In the genomic region with DNA sequence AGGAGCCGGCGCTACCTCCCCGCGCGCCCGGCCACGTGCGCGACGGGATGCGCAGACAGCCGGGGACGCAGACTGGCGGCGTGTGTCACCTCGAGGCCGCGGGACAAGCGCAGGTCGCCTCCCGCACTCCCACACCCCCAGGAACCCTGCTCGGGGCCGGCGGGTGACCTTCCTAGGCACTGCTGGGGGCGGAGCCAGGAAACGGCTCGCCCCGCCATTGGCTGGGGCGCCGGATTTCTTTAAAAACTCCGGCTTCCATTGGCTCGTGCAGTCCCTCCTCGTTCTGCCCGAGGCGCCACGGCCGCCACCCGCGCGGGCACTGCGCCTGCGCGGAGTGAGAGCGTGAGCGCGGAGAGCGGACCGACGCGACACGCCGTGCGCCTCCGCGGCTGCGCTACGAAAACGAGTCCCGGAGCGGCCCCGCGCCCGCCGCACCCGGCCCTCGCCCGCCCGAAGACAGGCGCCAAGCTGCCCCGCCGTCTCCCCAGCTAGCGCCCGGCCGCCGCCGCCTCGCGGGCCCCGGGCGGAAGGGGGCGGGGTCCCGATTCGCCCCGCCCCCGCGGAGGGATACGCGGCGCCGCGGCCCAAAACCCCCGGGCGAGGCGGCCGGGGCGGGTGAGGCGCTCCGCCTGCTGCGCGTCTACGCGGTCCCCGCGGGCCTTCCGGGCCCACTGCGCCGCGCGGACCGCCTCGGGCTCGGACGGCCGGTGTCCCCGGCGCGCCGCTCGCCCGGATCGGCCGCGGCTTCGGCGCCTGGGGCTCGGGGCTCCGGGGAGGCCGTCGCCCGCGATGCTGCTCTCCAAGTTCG, we compare ENCODE assay signal across 8 cellular contexts. TPM values are rescaled to one million over a fixed set of nuclear protein-coding genes. Genes with fewer than 3 reads are reported as not detected.
A peak's percentile ranks its signal among the peaks of the same experiment; 100 is the strongest.
DNase-seq lines count a peak whose midpoint lies in the region; ATAC-seq and TF ChIP-seq lines count a peak whose summit lies in the region.

A gene (plus strand): TSS at position 614 of the 808 bp plus-strand sequence. CDS start 176 bp downstream, at position 790.

- H3K27ac ChIP-seq in mucosa of rectum (ENCODE audit: low read depth in 2 of 2, low read length in 2 of 2): peak within 1 kb of the TSS; percentile 94 to 97

- DNase-seq in DMS53 (lab: John Stamatoyannopoulos, UW) (peak; percentile 97), erythroblast (lab: John Stamatoyannopoulos, UW) (peak; percentile 98)
- peak; percentile 96 for DNase-seq in Jurkat, Clone E6-1 (ENCODE audit: low read depth, low spot score)
- peak; percentile 94 for DNase-seq in activated T-cell treated with anti-CD3 and anti-CD28 coated beads, Interleukin-2, amount 50 U/mL, for 24 hours
- peak; percentile 79 to 93 for DNase-seq in stimulated activated CD8-positive, alpha-beta memory T cell treated with anti-CD3 and anti-CD28 coated beads, Interleukin-4, amount 100 ng/mL, for 4 hours (ENCODE audit: low read depth in 2 of 2, low spot score in 1 of 2)

- peak within 1 kb of the TSS; percentile 93 for H3K4me3 Mint-ChIP-seq in activated T-cell treated with anti-CD3 and anti-CD28 coated beads, Interleukin-2, amount 50 U/mL, for 24 hours

- peak within 1 kb of the TSS; percentile 96 for H3K27ac Mint-ChIP-seq in activated T-cell treated with anti-CD3 and anti-CD28 coated beads, Interleukin-2, amount 50 U/mL, for 24 hours

- TF ChIP-seq POLR2A in erythroblast (IDR thresholded peaks at IDR 0.05; ENCODE audit: low read length): peak; percentile 84

- peaks cover 38% of the 10 kb centered on the region for H3K36me3 Mint-ChIP-seq in activated T-cell treated with anti-CD3 and anti-CD28 coated beads, Interleukin-2, amount 50 U/mL, for 24 hours (ENCODE audit: low read depth)

- peak within 1 kb of the TSS; percentile 88 to 92 for H3K9ac ChIP-seq in mucosa of rectum (ENCODE audit: low read depth in 1 of 2, low read length in 2 of 2)

- H3K36me3 ChIP-seq in mucosa of rectum (ENCODE audit: control insufficient read depth in 2 of 2, insufficient read depth in 2 of 2, low read length in 2 of 2): peaks cover 21 to 26% of the 10 kb centered on the region in 2 donors

- H3K4me1 Mint-ChIP-seq in activated T-cell treated with anti-CD3 and anti-CD28 coated beads, Interleukin-2, amount 50 U/mL, for 24 hours (ENCODE audit: low read depth): peaks cover 36% of the 10 kb centered on the region

- peak; percentile 50 for ATAC-seq in GM21619 (IDR thresholded peaks at IDR 0.05; ENCODE audit: unreplicated experiment)

- H3K27me3 Mint-ChIP-seq in activated T-cell treated with anti-CD3 and anti-CD28 coated beads, Interleukin-2, amount 50 U/mL, for 24 hours: no peaks in the 10 kb centered on the region

- H3K9me3 Mint-ChIP-seq in activated T-cell treated with anti-CD3 and anti-CD28 coated beads, Interleukin-2, amount 50 U/mL, for 24 hours: no peaks in the 10 kb centered on the region

- H3K4me3 ChIP-seq in Jurkat, Clone E6-1 (ENCODE audit: low read length): peak within 1 kb of the TSS; percentile 62
- H3K4me3 ChIP-seq in mucosa of rectum (ENCODE audit: low read length in 2 of 2): peak within 1 kb of the TSS; percentile 85 to 95

- no peaks in the 10 kb centered on the region for H3K9me3 ChIP-seq in mucosa of rectum (ENCODE audit: control insufficient read depth in 2 of 2, low read length in 2 of 2)

- peaks cover 30 to 39% of the 10 kb centered on the region in 2 donors for H3K4me1 ChIP-seq in mucosa of rectum (ENCODE audit: control insufficient read depth in 2 of 2, insufficient read depth in 2 of 2, low read length in 2 of 2)

- H3K27me3 ChIP-seq in mucosa of rectum (ENCODE audit: control insufficient read depth in 2 of 2, insufficient read depth in 2 of 2, low read length in 2 of 2): no peaks in the 10 kb centered on the region

TF ChIP-seq in PFSK-1, 5 proteins besides CTCF, POLR2A, EP300 and RAD21:
- TF ChIP-seq, protein P1, sequence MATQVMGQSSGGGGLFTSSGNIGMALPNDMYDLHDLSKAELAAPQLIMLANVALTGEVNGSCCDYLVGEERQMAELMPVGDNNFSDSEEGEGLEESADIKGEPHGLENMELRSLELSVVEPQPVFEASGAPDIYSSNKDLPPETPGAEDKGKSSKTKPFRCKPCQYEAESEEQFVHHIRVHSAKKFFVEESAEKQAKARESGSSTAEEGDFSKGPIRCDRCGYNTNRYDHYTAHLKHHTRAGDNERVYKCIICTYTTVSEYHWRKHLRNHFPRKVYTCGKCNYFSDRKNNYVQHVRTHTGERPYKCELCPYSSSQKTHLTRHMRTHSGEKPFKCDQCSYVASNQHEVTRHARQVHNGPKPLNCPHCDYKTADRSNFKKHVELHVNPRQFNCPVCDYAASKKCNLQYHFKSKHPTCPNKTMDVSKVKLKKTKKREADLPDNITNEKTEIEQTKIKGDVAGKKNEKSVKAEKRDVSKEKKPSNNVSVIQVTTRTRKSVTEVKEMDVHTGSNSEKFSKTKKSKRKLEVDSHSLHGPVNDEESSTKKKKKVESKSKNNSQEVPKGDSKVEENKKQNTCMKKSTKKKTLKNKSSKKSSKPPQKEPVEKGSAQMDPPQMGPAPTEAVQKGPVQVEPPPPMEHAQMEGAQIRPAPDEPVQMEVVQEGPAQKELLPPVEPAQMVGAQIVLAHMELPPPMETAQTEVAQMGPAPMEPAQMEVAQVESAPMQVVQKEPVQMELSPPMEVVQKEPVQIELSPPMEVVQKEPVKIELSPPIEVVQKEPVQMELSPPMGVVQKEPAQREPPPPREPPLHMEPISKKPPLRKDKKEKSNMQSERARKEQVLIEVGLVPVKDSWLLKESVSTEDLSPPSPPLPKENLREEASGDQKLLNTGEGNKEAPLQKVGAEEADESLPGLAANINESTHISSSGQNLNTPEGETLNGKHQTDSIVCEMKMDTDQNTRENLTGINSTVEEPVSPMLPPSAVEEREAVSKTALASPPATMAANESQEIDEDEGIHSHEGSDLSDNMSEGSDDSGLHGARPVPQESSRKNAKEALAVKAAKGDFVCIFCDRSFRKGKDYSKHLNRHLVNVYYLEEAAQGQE (IDR thresholded peaks at IDR 0.05; ENCODE audit: insufficient read depth in 1 of 2, low read depth in 2 of 2, low read length in 2 of 2): 0 out of 4 replicates have a peak, but pooled peaks of 1 of the 2 experiments have one; percentile 41
- TF ChIP-seq FOXP2 (optimal IDR thresholded peaks at IDR 0.05; ENCODE audit: borderline replicate concordance, extremely low read depth, extremely low read length, insufficient read depth) (no peak), POLR2AphosphoS5 (IDR thresholded peaks at IDR 0.05; ENCODE audit: low read depth, low read length) (peak; percentile 18; the same call in 1 of the 2 replicates), TAF1 (IDR thresholded peaks at IDR 0.05; ENCODE audit: borderline replicate concordance, insufficient read depth, low read length) (peak; percentile 79; the same call in 1 of the 2 replicates), SIN3A (IDR thresholded peaks at IDR 0.05; ENCODE audit: borderline replicate concordance, insufficient read depth, low read length) (no peak)

RNA-seq across cellular contexts. Expression of the gene that starts here (rescaled TPM):
- polyA plus RNA-seq in Jurkat, Clone E6-1 (2012; ENCODE audit: insufficient read depth, insufficient read length): 77.7 TPM
- polyA plus RNA-seq in PFSK-1 (2012; ENCODE audit: insufficient read length, low read depth): 93.2 TPM

Comparison
In these comparisons a context has a peak if more than half of its experiments do, and no peak if none do; other contexts are left out.
1. Peak in every context shown above with its lines: DNase-seq, ATAC-seq, H3K4me3 ChIP-seq and H3K27ac ChIP-seq.